21 cellular contexts compared by ENCODE assay signal in genomic region chr2:162747974-162748373, GRCh38.
"Had no signal": no experiment of that assay in that cellular context is flagged by ENCODE, and none has a peak within 500 bp of the region (broad histone marks: within the 10 kb centered on the region; RNA-seq: fewer than 3 reads in every experiment).

No MANE protein-coding gene starts in this region.

- H3K4me3 ChIP-seq: K562 had no signal

- ATAC-seq: K562, Panc1, PC-3, SK-N-SH treated with all-trans-retinoic acid at 6 μM for 48 hours had no signal

- FAIRE-seq: HTR-8/SVneo, K562 had no signal

- DNase-seq: Kasumi-1, MM.1S, NCI-H1092 treated with DMSO at 0.1 percent for 48 hours, NCI-H146, NCI-H1694 treated with DMSO at 0.1 percent for 48 hours, NCI-H1930, NCI-H2081, NCI-H2107, NCI-H2227 treated with DMSO at 0.1 percent for 48 hours, NCI-H526 treated with DMSO at 0.1 percent for 48 hours, NCI-H774, PC-3, SHP77, T-helper 1 cell had no signal

- H3K27ac ChIP-seq: HL-60, KMS-11, RWPE1 had no signal

- H3K4me2 ChIP-seq: KMS-11 had no signal

- H3K9ac ChIP-seq: KMS-11 had no signal
